In genomic region chr6:13292774-13293173, GRCh38 we compare ENCODE assay signal across 25 cellular contexts. TPM values are rescaled to one million over a fixed set of nuclear protein-coding genes. Genes with fewer than 3 reads are reported as not detected.
DNase-seq lines count a peak whose midpoint lies in the region; ATAC-seq, FAIRE-seq and TF ChIP-seq lines count a peak whose summit lies in the region.
"Had no signal": no experiment of that assay in that cellular context is flagged by ENCODE, and none has a peak within 500 bp of the region (broad histone marks: within the 10 kb centered on the region; RNA-seq: fewer than 3 reads in every experiment).

No MANE protein-coding gene starts in this region.

- FAIRE-seq in K562 (lab: Jason Lieb, UNC), result no peak
- FAIRE-seq: HTR-8/SVneo had no signal

- POLR2A ChIA-PET in K562 (lab: Yijun Ruan, JAX), result interaction anchor here (1.0 kb wide), 2 partner anchors 10 to 18 kb away, joined by 3 to 4 read pairs; no protein-coding TSS in a partner anchor
- POLR2A ChIA-PET in CD4-positive, alpha-beta T cell (lab: Charles Lee), result no interaction called here

- no peak overlapping the region for H3K23ac ChIP-seq in mesenchymal stem cell (ENCODE audit: low read length in 2 of 2)

- peaks cover 7 to 11% of the 10 kb centered on the region in 2 experiments; a peak in 3 of 5 replicates for H3K4me1 ChIP-seq in K562 (replicated peaks in 1 of 2; ENCODE audit: control insufficient read depth in 2 of 2, insufficient read depth in 2 of 2, low read length in 2 of 2)
- H3K4me1 ChIP-seq in mesenchymal stem cell (ENCODE audit: control insufficient read depth, insufficient read depth, low read depth, low read length), result peaks cover 8% of the 10 kb centered on the region
- H3K4me1 ChIP-seq: HAP-1 had no signal

- no peak overlapping the region for H2BK120ac ChIP-seq in mesenchymal stem cell (ENCODE audit: low read depth, low read length)

- peak overlapping the region; percentile 58 for H4K91ac ChIP-seq in mesenchymal stem cell (ENCODE audit: low read length)

- peaks cover 38% of the 10 kb centered on the region for H3K79me1 ChIP-seq in mesenchymal stem cell (replicated peaks; ENCODE audit: low read length, poor library complexity, severe bottlenecking)

- H3K18ac ChIP-seq in mesenchymal stem cell (ENCODE audit: low read depth in 1 of 2, low read length in 2 of 2), result no peak overlapping the region

- peaks cover 46% of the 10 kb centered on the region for H3K36me3 ChIP-seq in K562 (ENCODE audit: control insufficient read depth, insufficient read depth, low read length)
- H3K36me3 ChIP-seq in mesenchymal stem cell (ENCODE audit: control insufficient read depth in 1 of 2, insufficient read depth in 2 of 2, low read depth in 1 of 2, low read length in 2 of 2), result peaks cover 54 to 67% of the 10 kb centered on the region in 2 experiments

- H2BK12ac ChIP-seq in mesenchymal stem cell (ENCODE audit: low read length in 2 of 2), result no peak overlapping the region

- H3K36me3 Mint-ChIP-seq in activated T-cell treated with anti-CD3 and anti-CD28 coated beads, Interleukin-2, amount 50 U/mL, for 24 hours (ENCODE audit: low read depth), result peaks cover 91% of the 10 kb centered on the region
- H3K36me3 Mint-ChIP-seq in activated T-cell treated with anti-CD3 and anti-CD28 coated beads, Interleukin-2, amount 50 U/mL, for 4 hours (ENCODE audit: insufficient read depth), result peaks cover 38% of the 10 kb centered on the region
- H3K36me3 Mint-ChIP-seq in CD4-positive, alpha-beta T cell (ENCODE audit: low read depth), result peaks cover 88% of the 10 kb centered on the region

- H3K4ac ChIP-seq in mesenchymal stem cell (ENCODE audit: low read depth in 1 of 2, low read length in 2 of 2), result no peak overlapping the region

- 81% methylated on average over 9 of the region's 9 CpGs for WGBS in K562 (ENCODE audit: insufficient coverage, low coverage, missing lambda C conversion rate)
- 93% methylated on average over 9 of the region's 9 CpGs for WGBS in mesenchymal stem cell

- H3K4me1 Mint-ChIP-seq in activated T-cell treated with anti-CD3 and anti-CD28 coated beads, Interleukin-2, amount 50 U/mL, for 24 hours (ENCODE audit: low read depth), result no peaks in the 10 kb centered on the region
- H3K4me1 Mint-ChIP-seq in activated T-cell treated with anti-CD3 and anti-CD28 coated beads, Interleukin-2, amount 50 U/mL, for 4 hours (ENCODE audit: low read depth), result no peaks in the 10 kb centered on the region
- no peaks in the 10 kb centered on the region for H3K4me1 Mint-ChIP-seq in CD4-positive, alpha-beta T cell (ENCODE audit: low read depth)
- H3K4me1 Mint-ChIP-seq: CD4-positive, CD25-positive, alpha-beta regulatory T cell had no signal

- intact Hi-C loops in K562 (cut with micrococcal nuclease), result no loop called here
- intact Hi-C loops in CD4-positive, alpha-beta T cell (cut with DNase I, micrococcal nuclease), result no loop called here

- no peak for TF ChIP-seq POLR2A in K562 (conservative IDR thresholded peaks at IDR 0.05)

- BruUV-seq in K562 (replicated peaks; lab: Mats Ljungman, UMichigan), result no TSS peak

- H3K9me3 ChIP-seq in K562 (replicated peaks; ENCODE audit: control insufficient read depth, insufficient read depth, low read depth, low read length) (peaks cover 4% of the 10 kb centered on the region), mesenchymal stem cell (ENCODE audit: control insufficient read depth, low read length) (no peaks in the 10 kb centered on the region)
- H3K9me3 ChIP-seq in CD4-positive, alpha-beta T cell (ENCODE audit: control insufficient read depth, low read length), result peaks cover 3% of the 10 kb centered on the region
- H3K9me3 ChIP-seq: HAP-1 had no signal

- H3K27ac ChIP-seq in K562 (ENCODE audit: extremely low read depth, low read depth, low read length) (no peak overlapping the region), mesenchymal stem cell (ENCODE audit: low read length, poor library complexity, severe bottlenecking) (no peak overlapping the region)
- H3K27ac ChIP-seq in CD4-positive, alpha-beta T cell (ENCODE audit: low read depth, low read length), result no peak overlapping the region
- H3K27ac ChIP-seq: GM23248, RWPE1, SK-N-MC had no signal

- in situ Hi-C loops in K562 (cut with MboI), result no loop called here

- H4K20me1 ChIP-seq in K562 (replicated peaks; ENCODE audit: control insufficient read depth, insufficient read depth, low read length), result no peaks in the 10 kb centered on the region

- H2BK5ac ChIP-seq in mesenchymal stem cell (ENCODE audit: low read depth, low read length, poor library complexity, severe bottlenecking), result no peak overlapping the region

- H3K27me3 ChIP-seq in K562 (ENCODE audit: control insufficient read depth in 2 of 2, insufficient read depth in 2 of 2, low read length in 2 of 2), result no peaks in the 10 kb centered on the region
- H3K27me3 ChIP-seq in mesenchymal stem cell (ENCODE audit: control insufficient read depth in 1 of 2, insufficient read depth in 1 of 2, low read length in 2 of 2), result no peaks in the 10 kb centered on the region
- H3K27me3 ChIP-seq in CD4-positive, alpha-beta T cell (ENCODE audit: control insufficient read depth, insufficient read depth, low read length), result no peaks in the 10 kb centered on the region

- H3K4me3 ChIP-seq in K562 (no peak overlapping the region), mesenchymal stem cell (ENCODE audit: insufficient read depth in 1 of 2, low read depth in 1 of 2, low read length in 2 of 2) (no peak overlapping the region)
- H3K4me3 ChIP-seq: GM23248, HAP-1, SK-N-MC had no signal

- peak; percentile 11 for DNase-seq in activated T-cell treated with anti-CD3 and anti-CD28 coated beads, Interleukin-2, amount 50 U/mL, for 24 hours
- DNase-seq in activated T-cell treated with anti-CD3 and anti-CD28 coated beads, Interleukin-2, amount 50 U/mL, for 4 hours, result no peak
- no peak for DNase-seq in K562 (ENCODE audit: extremely low read depth in 1 of 4, low spot score in 3 of 4)
- DNase-seq in mesenchymal stem cell, result no peak
- no peak for DNase-seq in CD4-positive, alpha-beta T cell
- DNase-seq in NCI-H524 (lab: John Stamatoyannopoulos, UW), result no peak
- no peak for DNase-seq in stimulated activated CD4-positive, alpha-beta T cell treated with anti-CD3 and anti-CD28 coated beads, Interleukin-2, amount 100 ng/mL, for 24 hours
- DNase-seq: 8988T; CD4-positive, CD25-positive, alpha-beta regulatory T cell; COR-L47; DMS 273 treated with DMSO at 0.1 percent for 48 hours; DMS79 treated with DMSO at 0.1 percent for 48 hours; GM23248; MV-4-11; NCI-H1105 treated with DMSO at 0.1 percent for 48 hours; NCI-H2029 treated with DMSO at 0.1 percent for 48 hours; NCI-H226; NCI-H510A treated with DMSO at 0.1 percent for 48 hours; NCI-H774; NK-92 treated with Interleukin-12 subunit alpha and Interleukin-12 subunit beta, amount 100 ng/mL, for 24 hours; SHP77 treated with DMSO at 0.1 percent for 48 hours had no signal

- no peak overlapping the region for H2BK15ac ChIP-seq in mesenchymal stem cell (ENCODE audit: low read depth, poor library complexity, severe bottlenecking)

- H3K9ac ChIP-seq in K562 (ENCODE audit: insufficient read depth in 1 of 2, low read depth in 2 of 2, low read length in 2 of 2) (peak overlapping the region in 1 of 2 experiments; percentile 57; a peak in 1 of 4 replicates), mesenchymal stem cell (ENCODE audit: low read length) (no peak overlapping the region)
- H3K9ac ChIP-seq: GM23248 had no signal

- no peak for TF ChIP-seq EP300 in K562 (IDR thresholded peaks at IDR 0.05; ENCODE audit: low read length)

- H3K4me3 Mint-ChIP-seq in activated T-cell treated with anti-CD3 and anti-CD28 coated beads, Interleukin-2, amount 50 U/mL, for 24 hours, result no peak overlapping the region
- no peak overlapping the region for H3K4me3 Mint-ChIP-seq in activated T-cell treated with anti-CD3 and anti-CD28 coated beads, Interleukin-2, amount 50 U/mL, for 4 hours
- no peak overlapping the region for H3K4me3 Mint-ChIP-seq in CD4-positive, alpha-beta T cell
- H3K4me3 Mint-ChIP-seq: CD4-positive, CD25-positive, alpha-beta regulatory T cell had no signal

- CTCF ChIA-PET in K562 (lab: Yijun Ruan, JAX; ENCODE audit: low intra/inter-chr PET ratio), result no interaction called here
- CTCF ChIA-PET in CD4-positive, alpha-beta T cell (lab: Charles Lee), result no interaction called here

- H3K27ac Mint-ChIP-seq in activated T-cell treated with anti-CD3 and anti-CD28 coated beads, Interleukin-2, amount 50 U/mL, for 24 hours, result no peak overlapping the region
- H3K27ac Mint-ChIP-seq in CD4-positive, alpha-beta T cell, result no peak overlapping the region
- H3K27ac Mint-ChIP-seq: CD4-positive, CD25-positive, alpha-beta regulatory T cell had no signal

- no peaks in the 10 kb centered on the region for H3K9me1 ChIP-seq in K562 (ENCODE audit: control insufficient read depth, insufficient read depth, low read length)

- no peak for TF ChIP-seq CTCF in K562 (IDR thresholded peaks at IDR 0.05 in 2 of 3, conservative IDR thresholded peaks at IDR 0.05 in 1 of 3; ENCODE audit: insufficient read depth in 2 of 3, low read depth in 1 of 3, low read length in 3 of 3)
- no peak for TF ChIP-seq CTCF in CD4-positive, alpha-beta T cell (IDR thresholded peaks at IDR 0.05)

- no peaks in the 10 kb centered on the region for H3K9me3 Mint-ChIP-seq in activated T-cell treated with anti-CD3 and anti-CD28 coated beads, Interleukin-2, amount 50 U/mL, for 24 hours
- no peaks in the 10 kb centered on the region for H3K9me3 Mint-ChIP-seq in activated T-cell treated with anti-CD3 and anti-CD28 coated beads, Interleukin-2, amount 50 U/mL, for 4 hours
- H3K9me3 Mint-ChIP-seq in CD4-positive, alpha-beta T cell, result no peaks in the 10 kb centered on the region

- H2AFZ ChIP-seq in K562 (ENCODE audit: low read depth, low read length) (no peak overlapping the region), mesenchymal stem cell (ENCODE audit: low read depth, low read length) (no peak overlapping the region)
- H2AFZ ChIP-seq: GM23248 had no signal

- H3K14ac ChIP-seq in mesenchymal stem cell (ENCODE audit: low read length in 2 of 2), result no peak overlapping the region

- no peak overlapping the region for H2AK5ac ChIP-seq in mesenchymal stem cell (ENCODE audit: low read length, severe bottlenecking)

- no peak for TF ChIP-seq RAD21 in K562 (CRISPR knock-in tag; conservative IDR thresholded peaks at IDR 0.05 in 1 of 2, IDR thresholded peaks at IDR 0.05 in 1 of 2)

- H4K8ac ChIP-seq in mesenchymal stem cell (ENCODE audit: low read length), result no peak overlapping the region

- ATAC-seq in activated T-cell treated with anti-CD3 and anti-CD28 coated beads, Interleukin-2, amount 50 U/mL, for 4 hours, result no peak
- no peak for ATAC-seq in K562
- ATAC-seq in CD4-positive, alpha-beta T cell (ENCODE audit: poor library complexity), result no peak

- H3K27me3 Mint-ChIP-seq in activated T-cell treated with anti-CD3 and anti-CD28 coated beads, Interleukin-2, amount 50 U/mL, for 24 hours, result no peaks in the 10 kb centered on the region
- no peaks in the 10 kb centered on the region for H3K27me3 Mint-ChIP-seq in activated T-cell treated with anti-CD3 and anti-CD28 coated beads, Interleukin-2, amount 50 U/mL, for 4 hours (ENCODE audit: low read depth)
- no peaks in the 10 kb centered on the region for H3K27me3 Mint-ChIP-seq in CD4-positive, alpha-beta T cell
- H3K27me3 Mint-ChIP-seq: CD4-positive, CD25-positive, alpha-beta regulatory T cell had no signal

- no peaks in the 10 kb centered on the region for H3K79me2 ChIP-seq in K562 (ENCODE audit: control insufficient read depth, insufficient read depth, low read length)

- H3K4me2 ChIP-seq in K562 (ENCODE audit: insufficient read depth, low read length) (no peak overlapping the region), mesenchymal stem cell (ENCODE audit: low read length, poor library complexity, severe bottlenecking) (no peak overlapping the region)

RNA-seq across cellular contexts. Expression of gene TBC1D7, which starts 35.6 kb away (rescaled TPM):
- total RNA-seq in activated T-cell treated with anti-CD3 and anti-CD28 coated beads, Interleukin-2, amount 50 U/mL, for 4 hours, result 10 to 100 TPM; 12.9 to 18.4 (median 15.5) TPM
- total RNA-seq in K562 (2011; cell fraction: chromatin; rRNA removed; ENCODE audit: low replicate concordance), result 88.3 and 95.2 TPM in 2 replicates
- total RNA-seq in K562 (2011; cell fraction: nucleolus; rRNA removed), result 51.5 and 54.2 TPM in 2 replicates
- 88.9 and 141 TPM in 2 replicates for total RNA-seq in K562 (2011; cell fraction: nucleoplasm; rRNA removed)
- total RNA-seq in K562 (2014; rRNA removed) (49.4 and 56.9 TPM in 2 replicates), K562 (2014; rRNA removed; fragmentation: Illumina TruSeq; extraction: Trizol) (61.1 and 64.2 TPM in 2 replicates), K562 (2015; rRNA removed; fragmentation: Illumina TruSeq; extraction: Trizol) (48.4 and 49.8 TPM in 2 replicates), K562 (2021) (51.8 and 59.4 TPM in 2 replicates)
- polyA plus RNA-seq in K562 (2011; rRNA removed) (107 and 108 TPM in 2 replicates), K562 (2014; fragmentation: Illumina TruSeq; extraction: Trizol) (71.0 and 72.2 TPM in 2 replicates), K562 (2014; fragmentation: Nextera tagmentation; extraction: Ambion mirVana) (10 to 100 TPM; 74.5 to 86.8 TPM), K562 (2014; rRNA removed) (55.2 and 59.5 TPM in 2 replicates)
- 40.2 and 54.9 TPM in 2 replicates for polyA plus RNA-seq in K562 (2011; cell fraction: cytosol; rRNA removed)
- 48.4 and 66.4 TPM in 2 replicates for polyA plus RNA-seq in K562 (2011; cell fraction: nucleus; rRNA removed)
- 57.0 and 64.2 TPM in 2 replicates for polyA plus RNA-seq in K562 (2012)
- 60.0 and 78.8 TPM in 2 replicates for polyA minus RNA-seq in K562 (2011; rRNA and poly(A)+ RNA removed)
- 16.2 and 25.4 TPM in 2 replicates for polyA minus RNA-seq in K562 (2011; cell fraction: cytosol; rRNA and poly(A)+ RNA removed)
- 29.8 and 53.8 TPM in 2 replicates for polyA minus RNA-seq in K562 (2011; cell fraction: nucleus; rRNA and poly(A)+ RNA removed)
- 31.7 TPM for polyA plus RNA-seq in mesenchymal stem cell (2013, experiment 1 of 2)
- polyA plus RNA-seq in mesenchymal stem cell (2013, experiment 2 of 2), result 30.4 TPM
- total RNA-seq in CD4-positive, alpha-beta T cell, result 10 to 100 TPM; 10.2 to 12.3 TPM
